12 cellular contexts compared by ENCODE assay signal in genomic region chr1:153888518-153888917, GRCh38. TPM values are rescaled to one million over a fixed set of nuclear protein-coding genes. Genes with fewer than 3 reads are reported as not detected.
DNase-seq lines count a peak whose midpoint lies in the region; ATAC-seq and TF ChIP-seq lines count a peak whose summit lies in the region.
"Had no signal": no experiment of that assay in that cellular context is flagged by ENCODE, and none has a peak within 500 bp of the region (broad histone marks: within the 10 kb centered on the region; RNA-seq: fewer than 3 reads in every experiment).

No MANE protein-coding gene starts in this region.

- H3K79me1 ChIP-seq in mesenchymal stem cell (replicated peaks; ENCODE audit: low read length, poor library complexity, severe bottlenecking), result peaks cover 10% of the 10 kb centered on the region

- H3K4me3 ChIP-seq in CD8-positive, alpha-beta memory T cell (ENCODE audit: low read length), result no peak overlapping the region
- H3K4me3 ChIP-seq in GM23338, result no peak overlapping the region
- peak overlapping the region in 1 of 2 experiments; percentile 63 for H3K4me3 ChIP-seq in mesenchymal stem cell (ENCODE audit: insufficient read depth in 1 of 2, low read depth in 1 of 2, low read length in 2 of 2)
- H3K4me3 ChIP-seq: ovary, uterus had no signal

- H3K4me1 Mint-ChIP-seq in CD8-positive, alpha-beta memory T cell, result peaks cover 39 to 65% (median 46%) of the 10 kb centered on the region in 3 donors
- H3K4me1 Mint-ChIP-seq in GM23338, result no peaks in the 10 kb centered on the region

- H3K36me3 Mint-ChIP-seq in CD8-positive, alpha-beta memory T cell, result peaks cover 0 to 60% (median 13%) of the 10 kb centered on the region in 3 donors
- H3K36me3 Mint-ChIP-seq in GM23338 (ENCODE audit: low read depth), result peaks cover 4% of the 10 kb centered on the region; the same call in 1 of the 3 replicates
- H3K36me3 Mint-ChIP-seq in activated naive CD4-positive, alpha-beta T cell treated with anti-CD3 and anti-CD28 coated beads, Interleukin-2, amount 50 U/mL, for 72 hours, result peaks cover 0 to 12% of the 10 kb centered on the region in 2 donors

- H3K9me3 Mint-ChIP-seq in CD8-positive, alpha-beta memory T cell, result no peaks in the 10 kb centered on the region
- H3K9me3 Mint-ChIP-seq in GM23338, result no peaks in the 10 kb centered on the region
- H3K9me3 Mint-ChIP-seq in activated naive CD4-positive, alpha-beta T cell treated with anti-CD3 and anti-CD28 coated beads, Interleukin-2, amount 50 U/mL, for 72 hours, result no peaks in the 10 kb centered on the region

- H3K23ac ChIP-seq in mesenchymal stem cell (ENCODE audit: low read length in 2 of 2), result no peak overlapping the region

- no peak overlapping the region for H3K14ac ChIP-seq in mesenchymal stem cell (ENCODE audit: low read length in 2 of 2)

- no peaks in the 10 kb centered on the region for H3K27me3 ChIP-seq in CD8-positive, alpha-beta memory T cell (ENCODE audit: insufficient read depth, low read length, poor library complexity, severe bottlenecking)
- H3K27me3 ChIP-seq in GM23338 (ENCODE audit: insufficient read depth) (no peaks in the 10 kb centered on the region), mesenchymal stem cell (ENCODE audit: control insufficient read depth in 1 of 2, insufficient read depth in 1 of 2, low read length in 2 of 2) (no peaks in the 10 kb centered on the region)
- H3K27me3 ChIP-seq: ovary, uterus had no signal

- peak overlapping the region; percentile 78 for H3K9ac ChIP-seq in mesenchymal stem cell (ENCODE audit: low read length)

- no peak overlapping the region for H2BK5ac ChIP-seq in mesenchymal stem cell (ENCODE audit: low read depth, low read length, poor library complexity, severe bottlenecking)

- no peak overlapping the region for H2AK5ac ChIP-seq in mesenchymal stem cell (ENCODE audit: low read length, severe bottlenecking)

- POLR2A ChIA-PET in CD8-positive, alpha-beta memory T cell (lab: Charles Lee), result no interaction called here

- H4K20me1 ChIP-seq in GM23338 (replicated peaks; ENCODE audit: insufficient read depth), result peaks cover 37% of the 10 kb centered on the region

- H3K4ac ChIP-seq in mesenchymal stem cell (ENCODE audit: low read depth in 1 of 2, low read length in 2 of 2), result no peak overlapping the region

- no peaks in the 10 kb centered on the region for H3K9me3 ChIP-seq in CD8-positive, alpha-beta memory T cell (ENCODE audit: low read length)
- no peaks in the 10 kb centered on the region for H3K9me3 ChIP-seq in mesenchymal stem cell (ENCODE audit: control insufficient read depth, low read length)
- H3K9me3 ChIP-seq: ovary, uterus had no signal

- CTCF ChIA-PET in CD8-positive, alpha-beta memory T cell (lab: Charles Lee), result no interaction called here

- H3K4me3 Mint-ChIP-seq in CD8-positive, alpha-beta memory T cell, result peak overlapping the region in 6 of 7 donors; percentile 1 to 46 (median 30)
- H3K4me3 Mint-ChIP-seq in GM23338, result no peak overlapping the region

- H3K36me3 ChIP-seq in CD8-positive, alpha-beta memory T cell (ENCODE audit: insufficient read depth, low read length), result peaks cover 9% of the 10 kb centered on the region
- H3K36me3 ChIP-seq in GM23338 (ENCODE audit: insufficient read depth) (no peaks in the 10 kb centered on the region; the same call in none of the 2 replicates), mesenchymal stem cell (ENCODE audit: control insufficient read depth in 1 of 2, insufficient read depth in 2 of 2, low read depth in 1 of 2, low read length in 2 of 2) (peaks cover 5 to 11% of the 10 kb centered on the region in 2 experiments)
- H3K36me3 ChIP-seq: ovary, uterus had no signal

- DNase-seq in CD8-positive, alpha-beta memory T cell, result no peak
- DNase-seq in GM23338 (ENCODE audit: low spot score), result no peak
- no peak for DNase-seq in activated naive CD4-positive, alpha-beta T cell treated with anti-CD3 and anti-CD28 coated beads, Interleukin-2, amount 50 U/mL, for 72 hours (ENCODE audit: low spot score in 2 of 2)
- DNase-seq in mesenchymal stem cell, result peak; percentile 67
- no peak for DNase-seq in NCI-H446 treated with DMSO at 0.1 percent for 48 hours (lab: John Stamatoyannopoulos, UW)
- DNase-seq in DMS153 treated with DMSO at 0.1 percent for 48 hours (lab: John Stamatoyannopoulos, UW; ENCODE audit: unreplicated experiment), result no peak
- no peak for DNase-seq in NCI-H2227 (lab: John Stamatoyannopoulos, UW; ENCODE audit: unreplicated experiment)
- no peak for DNase-seq in stimulated activated CD4-positive, alpha-beta T cell treated with anti-CD3 and anti-CD28 coated beads, Interleukin-4, amount 100 ng/mL, for 24 hours
- DNase-seq: amygdala, NCI-H748 treated with DMSO at 0.1 percent for 48 hours, ovary, uterus had no signal

- H2BK15ac ChIP-seq in mesenchymal stem cell (ENCODE audit: low read depth, poor library complexity, severe bottlenecking), result no peak overlapping the region

- peak overlapping the region in 7 of 8 donors; percentile 33 to 89 (median 68) for H3K27ac Mint-ChIP-seq in CD8-positive, alpha-beta memory T cell
- no peak overlapping the region for H3K27ac Mint-ChIP-seq in GM23338
- peak overlapping the region; percentile 42 to 56 for H3K27ac Mint-ChIP-seq in activated naive CD4-positive, alpha-beta T cell treated with anti-CD3 and anti-CD28 coated beads, Interleukin-2, amount 50 U/mL, for 72 hours

- H3K4me1 ChIP-seq in CD8-positive, alpha-beta memory T cell (ENCODE audit: insufficient read depth, low read length), result peaks cover 17% of the 10 kb centered on the region
- H3K4me1 ChIP-seq in GM23338 (ENCODE audit: insufficient read depth) (peaks cover 5% of the 10 kb centered on the region; the same call in 1 of the 2 replicates), mesenchymal stem cell (ENCODE audit: control insufficient read depth, insufficient read depth, low read depth, low read length) (peaks cover 1% of the 10 kb centered on the region)
- H3K4me1 ChIP-seq: uterus had no signal

- H3K18ac ChIP-seq in mesenchymal stem cell (ENCODE audit: low read depth in 1 of 2, low read length in 2 of 2), result no peak overlapping the region

- no peak overlapping the region for H3K4me2 ChIP-seq in GM23338
- H3K4me2 ChIP-seq in mesenchymal stem cell (ENCODE audit: low read length, poor library complexity, severe bottlenecking), result no peak overlapping the region

- no peaks in the 10 kb centered on the region for H3K9me2 ChIP-seq in GM23338 (ENCODE audit: insufficient read depth)

- H2BK120ac ChIP-seq in mesenchymal stem cell (ENCODE audit: low read depth, low read length), result no peak overlapping the region

- ATAC-seq in GM23338, result no peak
- no peak for ATAC-seq in activated naive CD4-positive, alpha-beta T cell treated with anti-CD3 and anti-CD28 coated beads, Interleukin-2, amount 50 U/mL, for 72 hours

- TF ChIP-seq CTCF in GM23338 (conservative IDR thresholded peaks at IDR 0.05; ENCODE audit: low read depth in 2 of 2), result no peak

- H3K79me2 ChIP-seq in GM23338 (replicated peaks; ENCODE audit: insufficient read depth), result peaks cover 98% of the 10 kb centered on the region

- H4K91ac ChIP-seq in mesenchymal stem cell (ENCODE audit: low read length), result no peak overlapping the region

- no peak overlapping the region for H2BK12ac ChIP-seq in mesenchymal stem cell (ENCODE audit: low read length in 2 of 2)

- H4K8ac ChIP-seq in mesenchymal stem cell (ENCODE audit: low read length), result no peak overlapping the region

- H3K27ac ChIP-seq in CD8-positive, alpha-beta memory T cell (ENCODE audit: low read depth, low read length), result no peak overlapping the region
- H3K27ac ChIP-seq in GM23338 (ENCODE audit: low read depth), result peak overlapping the region; percentile 27; the same call in 1 of the 2 replicates
- H3K27ac ChIP-seq in mesenchymal stem cell (ENCODE audit: low read length, poor library complexity, severe bottlenecking), result no peak overlapping the region
- H3K27ac ChIP-seq: ovary, uterus had no signal

- 0 out of 2 replicates have a peak, but pooled peaks cover 4% of the 10 kb centered on the region for H3F3A ChIP-seq in GM23338 (replicated peaks; ENCODE audit: low read depth)

- H3K27me3 Mint-ChIP-seq in CD8-positive, alpha-beta memory T cell, result no peaks in the 10 kb centered on the region
- peaks cover under 1% of the 10 kb centered on the region for H3K27me3 Mint-ChIP-seq in GM23338 (ENCODE audit: insufficient read depth, low read depth, poor library complexity)

- H2AFZ ChIP-seq in GM23338, result no peak overlapping the region
- no peak overlapping the region for H2AFZ ChIP-seq in mesenchymal stem cell (ENCODE audit: low read depth, low read length)

- WGBS in mesenchymal stem cell, result 60% methylated on average over 3 of the region's 3 CpGs

TF ChIP-seq in GM23338, 12 proteins besides CTCF, POLR2A, EP300 and RAD21 (continues in another document):
- no peak for TF ChIP-seq EZH2phosphoT487 (IDR thresholded peaks at IDR 0.05; ENCODE audit: unreplicated experiment)
- TF ChIP-seq ZNF331 (CRISPR knock-in tag; IDR thresholded peaks at IDR 0.05; ENCODE audit: low read depth), result no peak
- no peak for TF ChIP-seq EZH2 (IDR thresholded peaks at IDR 0.05; ENCODE audit: low read depth, unreplicated experiment)
- TF ChIP-seq ETS1 (IDR thresholded peaks at IDR 0.05), result no peak
- TF ChIP-seq NANOG (IDR thresholded peaks at IDR 0.05; ENCODE audit: borderline replicate concordance), result no peak

RNA-seq across cellular contexts. Expression of gene GATAD2B, which starts 34.3 kb away (rescaled TPM):
- total RNA-seq in CD8-positive, alpha-beta memory T cell, result 10 to 100 TPM; 64.9 to 71.9 TPM
- polyA plus RNA-seq in CD8-positive, alpha-beta memory T cell, result 5.6 TPM
- total RNA-seq in GM23338 (2014; rRNA removed; shearing (Covaris generic)), result 17.3 and 17.8 TPM in 2 replicates
- polyA plus RNA-seq in GM23338 (2016; fragmentation: Nextera tagmentation; extraction: Ambion mirVana), result 4.4 and 5.2 TPM in 2 replicates
- 100 to 1,000 TPM in 1 of 2 donors, 10 to 100 TPM in 1; 58.7 to 102 TPM for total RNA-seq in activated naive CD4-positive, alpha-beta T cell treated with anti-CD3 and anti-CD28 coated beads, Interleukin-2, amount 50 U/mL, for 72 hours
- polyA plus RNA-seq in mesenchymal stem cell (2013, experiment 1 of 2), result 15.0 TPM
- polyA plus RNA-seq in mesenchymal stem cell (2013, experiment 2 of 2), result 14.1 TPM

RNA-seq across cellular contexts. Expression of gene DENND4B, which starts 58.0 kb away (rescaled TPM):
- total RNA-seq in CD8-positive, alpha-beta memory T cell, result 100 to 1,000 TPM; 100 to 102 TPM
- polyA plus RNA-seq in CD8-positive, alpha-beta memory T cell, result 27.3 TPM
- 33.3 and 57.0 TPM in 2 replicates for total RNA-seq in GM23338 (2014; rRNA removed; shearing (Covaris generic))
- 24.9 and 29.4 TPM in 2 replicates for polyA plus RNA-seq in GM23338 (2016; fragmentation: Nextera tagmentation; extraction: Ambion mirVana)
- 100 to 1,000 TPM; 131 to 132 TPM for total RNA-seq in activated naive CD4-positive, alpha-beta T cell treated with anti-CD3 and anti-CD28 coated beads, Interleukin-2, amount 50 U/mL, for 72 hours
- 21.7 TPM for polyA plus RNA-seq in mesenchymal stem cell (2013, experiment 1 of 2)
- polyA plus RNA-seq in mesenchymal stem cell (2013, experiment 2 of 2), result 18.0 TPM
